In genomic region chr20:56626367-56627121, GRCh38 we compare ENCODE assay signal across 10 cellular contexts. TPM values are rescaled to one million over a fixed set of nuclear protein-coding genes. Genes with fewer than 3 reads are reported as not detected.
DNase-seq lines count a peak whose midpoint lies in the region; ATAC-seq, FAIRE-seq and TF ChIP-seq lines count a peak whose summit lies in the region.
"Had no signal": no experiment of that assay in that cellular context is flagged by ENCODE, and none has a peak within 500 bp of the region (broad histone marks: within the 10 kb centered on the region; RNA-seq: fewer than 3 reads in every experiment).

No MANE protein-coding gene starts in this region.

- peaks cover 71% of the 10 kb centered on the region for H3K27me3 ChIP-seq in suprapubic skin

- CTCF ChIA-PET in activated naive CD4-positive, alpha-beta T cell treated with anti-CD3 and anti-CD28 coated beads, Interleukin-2, amount 10 ng/mL, durations not matched to agents 7 days and 5 days (lab: Charles Lee), result no interaction called here
- CTCF ChIA-PET in OCI-LY7 (lab: Charles Lee; ENCODE audit: unreplicated experiment), result no interaction called here

- no peaks in the 10 kb centered on the region for H3K79me2 ChIP-seq in OCI-LY7 (ENCODE audit: insufficient read depth, low read depth, low read length)

- TF ChIP-seq EP300 in suprapubic skin (IDR thresholded peaks at IDR 0.05), result no peak

- no peaks in the 10 kb centered on the region for H3K36me3 Mint-ChIP-seq in activated naive CD4-positive, alpha-beta T cell treated with anti-CD3 and anti-CD28 coated beads, Interleukin-2, amount 10 ng/mL, durations not matched to agents 7 days and 5 days

- no peak overlapping the region for H3K4me3 Mint-ChIP-seq in activated naive CD4-positive, alpha-beta T cell treated with anti-CD3 and anti-CD28 coated beads, Interleukin-2, amount 10 ng/mL, durations not matched to agents 7 days and 5 days

- H3K4me2 ChIP-seq in OCI-LY7 (ENCODE audit: low read length), result no peak overlapping the region

- TF ChIP-seq CTCF in OCI-LY7 (conservative IDR thresholded peaks at IDR 0.05; ENCODE audit: low read length) (peak; percentile 59), fibroblast of pulmonary artery (IDR thresholded peaks at IDR 0.05; ENCODE audit: low read length, missing control alignments) (peak; percentile 12), suprapubic skin (IDR thresholded peaks at IDR 0.05) (peak in 1 of 2 donors; percentile 32)

- H2AFZ ChIP-seq in OCI-LY7 (ENCODE audit: low read length), result no peak overlapping the region

- peaks cover 93% of the 10 kb centered on the region for H3K27me3 Mint-ChIP-seq in activated naive CD4-positive, alpha-beta T cell treated with anti-CD3 and anti-CD28 coated beads, Interleukin-2, amount 10 ng/mL, durations not matched to agents 7 days and 5 days

- no peaks in the 10 kb centered on the region for H3K9me2 ChIP-seq in OCI-LY7 (ENCODE audit: insufficient read depth, low read length)

- H3K4me1 ChIP-seq in OCI-LY7 (ENCODE audit: insufficient read depth, low read length, poor library complexity, severe bottlenecking), result no peaks in the 10 kb centered on the region
- peaks cover 67% of the 10 kb centered on the region for H3K4me1 ChIP-seq in suprapubic skin

- H3K9me3 Mint-ChIP-seq in activated naive CD4-positive, alpha-beta T cell treated with anti-CD3 and anti-CD28 coated beads, Interleukin-2, amount 10 ng/mL, durations not matched to agents 7 days and 5 days, result no peaks in the 10 kb centered on the region

- H3K4me3 ChIP-seq in OCI-LY7 (ENCODE audit: low read depth, low read length, poor library complexity, severe bottlenecking) (no peak overlapping the region), fibroblast of pulmonary artery (replicated peaks; ENCODE audit: low read depth, low read length) (no peak overlapping the region), suprapubic skin (peak overlapping the region; percentile 30)

- ATAC-seq in HG03354 (IDR thresholded peaks at IDR 0.05; ENCODE audit: poor library complexity, severe bottlenecking, unreplicated experiment) (no peak), GM18498 (IDR thresholded peaks at IDR 0.05; ENCODE audit: unreplicated experiment) (no peak)

- no peak for TF ChIP-seq POLR2A in suprapubic skin (IDR thresholded peaks at IDR 0.05)

- WGBS in suprapubic skin, result 0% methylated on average over 2 of the region's 60 CpGs

- POLR2A ChIA-PET in OCI-LY7 (lab: Charles Lee), result no interaction called here

- H3K9me3 ChIP-seq in OCI-LY7 (ENCODE audit: low read length) (no peaks in the 10 kb centered on the region), suprapubic skin (no peaks in the 10 kb centered on the region)

- H3K36me3 ChIP-seq in OCI-LY7 (ENCODE audit: insufficient read depth, low read length), result no peaks in the 10 kb centered on the region
- no peaks in the 10 kb centered on the region for H3K36me3 ChIP-seq in suprapubic skin

- H4K20me1 ChIP-seq in OCI-LY7 (ENCODE audit: insufficient read depth, low read length), result no peaks in the 10 kb centered on the region

- no peak overlapping the region for H3K27ac Mint-ChIP-seq in activated naive CD4-positive, alpha-beta T cell treated with anti-CD3 and anti-CD28 coated beads, Interleukin-2, amount 10 ng/mL, durations not matched to agents 7 days and 5 days

- no peak for FAIRE-seq in RCC 7860 (lab: Jason Lieb, UNC)

- peaks cover 20% of the 10 kb centered on the region for H3K4me1 Mint-ChIP-seq in activated naive CD4-positive, alpha-beta T cell treated with anti-CD3 and anti-CD28 coated beads, Interleukin-2, amount 10 ng/mL, durations not matched to agents 7 days and 5 days

- peak; percentile 21 for DNase-seq in activated naive CD4-positive, alpha-beta T cell treated with anti-CD3 and anti-CD28 coated beads, Interleukin-2, amount 10 ng/mL, durations not matched to agents 7 days and 5 days
- no peak for DNase-seq in activated naive CD4-positive, alpha-beta T cell treated with Interleukin-2 at 50 U/mL for 16 hours
- no peak for DNase-seq in OCI-LY7 (ENCODE audit: low spot score)
- no peak for DNase-seq in fibroblast of pulmonary artery (ENCODE audit: low read depth)
- DNase-seq in suprapubic skin (ENCODE audit: low spot score in 2 of 2), result peak in 1 of 2 donors; percentile 80
- no peak for DNase-seq in RCC 7860 (ENCODE audit: low spot score)
- DNase-seq: COR-L47 had no signal

- no TSS peak for BruUV-seq in OCI-LY7 (replicated peaks; lab: Mats Ljungman, UMichigan)

- H3K27ac ChIP-seq in OCI-LY7 (ENCODE audit: low read depth, low read length, poor library complexity, severe bottlenecking) (no peak overlapping the region), suprapubic skin (no peak overlapping the region)

- intact Hi-C loops in OCI-LY7 (cut with micrococcal nuclease; ENCODE audit: unreplicated experiment), result no loop called here

RNA-seq across cellular contexts. Expression of gene TFAP2C, which starts 2.6 kb away (rescaled TPM):
- not detected in 2 replicates for total RNA-seq in OCI-LY7 (2014; rRNA removed; shearing (Covaris generic))
- total RNA-seq in OCI-LY7 (2022), result not detected in 2 replicates
- 100 to 1,000 TPM in 1 of 4 donors, 10 to 100 TPM in 3; 79.0 to 100 (median 88.6) TPM for total RNA-seq in suprapubic skin
- total RNA-seq: LHCN-M2 had no signal

Comparison
In these comparisons a context has a peak if more than half of its experiments do, and no peak if none do; other contexts are left out.
1. RNA of gene TFAP2C, which starts 2.6 kb away (total RNA-seq): 79.0 to 100 TPM in suprapubic skin; not detected in OCI-LY7; every median in the first group is over 10 times any median in the second.